Comparison of ENCODE assay signal across 1 cellular context in genomic region chr3:157572559-157573270, GRCh38.
TF ChIP-seq lines count a peak whose summit lies in the region.

No MANE protein-coding gene starts in this region.

TF ChIP-seq in SK-N-SH, 30 proteins besides CTCF, POLR2A, EP300 and RAD21 (continued from another document):
- TF ChIP-seq YY1 (IDR thresholded peaks at IDR 0.05; ENCODE audit: low read depth): no peak
- no peak for TF ChIP-seq FOSL2 (IDR thresholded peaks at IDR 0.05; ENCODE audit: borderline replicate concordance, low read depth)
- no peak for TF ChIP-seq TAF1 (IDR thresholded peaks at IDR 0.05; ENCODE audit: borderline replicate concordance, low read depth, low read length)
- 0 out of 2 replicates have a peak, but pooled peaks have one; percentile 15 for TF ChIP-seq RCOR1 (IDR thresholded peaks at IDR 0.05; ENCODE audit: low read length)
